29 cellular contexts compared by ENCODE assay signal in genomic region chr11:45945392-45945999, GRCh38. TPM values are rescaled to one million over a fixed set of nuclear protein-coding genes. Genes with fewer than 3 reads are reported as not detected.
"Had no signal": no experiment of that assay in that cellular context is flagged by ENCODE, and none has a peak within 500 bp of the region (broad histone marks: within the 10 kb centered on the region; RNA-seq: fewer than 3 reads in every experiment).

No MANE protein-coding gene starts in this region.

- H3K9me3 ChIP-seq: esophagus squamous epithelium, tibial nerve, uterus had no signal

- FAIRE-seq: endothelial cell of umbilical vein had no signal

- H3K27ac ChIP-seq: esophagus squamous epithelium, skin epidermis, tibial nerve, uterus had no signal

- H3K4me3 ChIP-seq: esophagus squamous epithelium, skin epidermis, tibial nerve, uterus had no signal

- H3K27me3 Mint-ChIP-seq: activated CD4-positive, alpha-beta T cell treated with anti-CD3 and anti-CD28 coated beads, Interleukin-2, amount 10 ng/mL, durations not matched to agents 24 days and 14 days; activated CD8-positive, alpha-beta T cell treated with anti-CD3 and anti-CD28 coated beads for 36 hours; activated naive CD4-positive, alpha-beta T cell treated with anti-CD3 and anti-CD28 coated beads, Interleukin-2, amount 10 ng/mL, durations not matched to agents 7 days and 5 days; activated naive CD8-positive, alpha-beta T cell treated with anti-CD3 and anti-CD28 coated beads, Interleukin-2, amount 50 U/mL, for 24 hours; activated T-cell treated with anti-CD3 and anti-CD28 coated beads, Interleukin-2, amount 50 U/mL, for 24 hours; dendritic cell treated with granulocyte-macrophage colony-stimulating factor and Interleukin-4, amounts not matched to agents 40 ng/mL and 50 ng/mL, for 4 days; progenitor cell of endocrine pancreas; T-cell had no signal

- H3K4me3 Mint-ChIP-seq: activated CD4-positive, alpha-beta T cell treated with anti-CD3 and anti-CD28 coated beads, Interleukin-2, amount 10 ng/mL, durations not matched to agents 24 days and 14 days; activated CD8-positive, alpha-beta T cell treated with anti-CD3 and anti-CD28 coated beads for 36 hours; activated naive CD4-positive, alpha-beta T cell treated with anti-CD3 and anti-CD28 coated beads, Interleukin-2, amount 10 ng/mL, durations not matched to agents 7 days and 5 days; activated naive CD8-positive, alpha-beta T cell treated with anti-CD3 and anti-CD28 coated beads, Interleukin-2, amount 50 U/mL, for 24 hours; activated T-cell treated with anti-CD3 and anti-CD28 coated beads, Interleukin-2, amount 50 U/mL, for 24 hours; dendritic cell treated with granulocyte-macrophage colony-stimulating factor and Interleukin-4, amounts not matched to agents 40 ng/mL and 50 ng/mL, for 4 days; neural crest cell; T-cell had no signal

- ATAC-seq: activated CD8-positive, alpha-beta T cell treated with anti-CD3 and anti-CD28 coated beads for 36 hours; activated naive CD8-positive, alpha-beta T cell treated with anti-CD3 and anti-CD28 coated beads, Interleukin-2, amount 50 U/mL, for 24 hours; left lobe of liver; right cardiac atrium; SK-N-SH treated with all-trans-retinoic acid at 6 μM for 48 hours; T-cell had no signal

- H3K36me3 ChIP-seq: uterus had no signal

- H3K4me1 ChIP-seq: uterus had no signal

- H3K27me3 ChIP-seq: esophagus squamous epithelium, tibial nerve, uterus had no signal

- DNase-seq: activated CD4-positive, alpha-beta T cell treated with anti-CD3 and anti-CD28 coated beads, Interleukin-2, amount 10 ng/mL, durations not matched to agents 24 days and 14 days; activated CD8-positive, alpha-beta T cell treated with anti-CD3 and anti-CD28 coated beads for 36 hours; activated naive CD4-positive, alpha-beta T cell treated with anti-CD3 and anti-CD28 coated beads, Interleukin-2, amount 10 ng/mL, durations not matched to agents 7 days and 5 days; activated naive CD8-positive, alpha-beta T cell treated with anti-CD3 and anti-CD28 coated beads, Interleukin-2, amount 50 U/mL, for 24 hours; activated T-cell treated with anti-CD3 and anti-CD28 coated beads, Interleukin-2, amount 50 U/mL, for 24 hours; anterior cingulate cortex; effector CD8-positive, alpha-beta T cell; esophagus squamous epithelium; glutamatergic neuron; hypothalamus; islet precursor cell; midbrain; right cardiac atrium; stimulated activated CD4-positive, alpha-beta T cell treated with anti-CD3 and anti-CD28 coated beads, Interleukin-15, amount 100 ng/mL, for 24 hours; stimulated activated CD4-positive, alpha-beta T cell treated with anti-CD3 and anti-CD28 coated beads, Interleukin-2, amount 100 ng/mL, for 48 hours; T-cell; T-helper 9 cell; uterus had no signal

- H3K4me1 Mint-ChIP-seq: activated CD4-positive, alpha-beta T cell treated with anti-CD3 and anti-CD28 coated beads, Interleukin-2, amount 10 ng/mL, durations not matched to agents 24 days and 14 days; activated naive CD4-positive, alpha-beta T cell treated with anti-CD3 and anti-CD28 coated beads, Interleukin-2, amount 10 ng/mL, durations not matched to agents 7 days and 5 days; T-cell had no signal

- H3K9me3 Mint-ChIP-seq: activated CD4-positive, alpha-beta T cell treated with anti-CD3 and anti-CD28 coated beads, Interleukin-2, amount 10 ng/mL, durations not matched to agents 24 days and 14 days; activated CD8-positive, alpha-beta T cell treated with anti-CD3 and anti-CD28 coated beads for 36 hours; activated naive CD4-positive, alpha-beta T cell treated with anti-CD3 and anti-CD28 coated beads, Interleukin-2, amount 10 ng/mL, durations not matched to agents 7 days and 5 days; activated naive CD8-positive, alpha-beta T cell treated with anti-CD3 and anti-CD28 coated beads, Interleukin-2, amount 50 U/mL, for 24 hours; activated T-cell treated with anti-CD3 and anti-CD28 coated beads, Interleukin-2, amount 50 U/mL, for 24 hours; dendritic cell treated with granulocyte-macrophage colony-stimulating factor and Interleukin-4, amounts not matched to agents 40 ng/mL and 50 ng/mL, for 4 days; neural crest cell; T-cell had no signal

- H3K27ac Mint-ChIP-seq: activated CD4-positive, alpha-beta T cell treated with anti-CD3 and anti-CD28 coated beads, Interleukin-2, amount 10 ng/mL, durations not matched to agents 24 days and 14 days; activated CD8-positive, alpha-beta T cell treated with anti-CD3 and anti-CD28 coated beads for 36 hours; activated naive CD8-positive, alpha-beta T cell treated with anti-CD3 and anti-CD28 coated beads, Interleukin-2, amount 50 U/mL, for 24 hours; activated T-cell treated with anti-CD3 and anti-CD28 coated beads, Interleukin-2, amount 50 U/mL, for 24 hours; dendritic cell treated with granulocyte-macrophage colony-stimulating factor and Interleukin-4, amounts not matched to agents 40 ng/mL and 50 ng/mL, for 4 days; progenitor cell of endocrine pancreas; T-cell had no signal

RNA-seq across cellular contexts. Expression of gene LARGE2, which starts 23.0 kb away (rescaled TPM):
- total RNA-seq: activated CD4-positive, alpha-beta T cell treated with anti-CD3 and anti-CD28 coated beads, Interleukin-2, amount 10 ng/mL, durations not matched to agents 24 days and 14 days; chondrocyte; endothelial cell of umbilical vein; lung microvascular endothelial cell; neural crest cell; subcutaneous adipose tissue; tibial nerve had no signal
